In the genomic region with DNA sequence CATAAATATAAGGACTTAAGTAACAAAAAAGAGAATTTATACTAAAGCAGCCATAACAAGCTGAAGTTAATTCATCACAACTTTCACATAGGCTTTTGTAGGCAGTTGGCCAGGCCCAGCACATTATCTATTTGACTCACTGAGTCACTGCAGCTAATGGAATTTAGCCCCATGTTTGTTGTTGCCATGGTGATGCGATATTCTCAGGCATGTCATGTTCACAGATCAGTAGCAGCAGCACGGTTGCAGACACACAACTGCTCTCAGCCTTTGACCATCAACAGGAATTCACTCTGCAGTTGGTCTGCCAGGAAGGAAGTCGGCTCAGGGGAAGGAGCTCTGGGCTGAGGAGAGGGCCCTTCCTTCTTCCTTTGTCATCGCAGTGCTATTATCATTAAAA, we compare ENCODE assay signal across 13 cellular contexts.
DNase-seq lines count a peak whose midpoint lies in the region; ATAC-seq and TF ChIP-seq lines count a peak whose summit lies in the region.
"Had no signal": no experiment of that assay in that cellular context is flagged by ENCODE, and none has a peak within 500 bp of the region (broad histone marks: within the 10 kb centered on the region; RNA-seq: fewer than 3 reads in every experiment).

No MANE protein-coding gene starts in this region.

- no peaks in the 10 kb centered on the region for H3K9me3 Mint-ChIP-seq in activated naive CD4-positive, alpha-beta T cell treated with anti-CD3 and anti-CD28 coated beads, Interleukin-2, amount 10 ng/mL, durations not matched to agents 7 days and 5 days
- H3K9me3 Mint-ChIP-seq: stimulated activated memory B cell treated with anti-CD40 and anti-IgM and Interleukin-4, amounts not matched to agents 10 μg/mL and 1 μg/mL and 100 μg/mL, for 72 hours had no signal

- H3K4me3 ChIP-seq in BLaER1 = no peak overlapping the region
- H3K4me3 ChIP-seq in right lobe of liver = no peak overlapping the region
- no peak overlapping the region for H3K4me3 ChIP-seq in spleen

- no peak overlapping the region for H3K9ac ChIP-seq in BLaER1

- peak overlapping the region; percentile 44 for H3K4me2 ChIP-seq in BLaER1

- H3K27me3 Mint-ChIP-seq in activated naive CD4-positive, alpha-beta T cell treated with anti-CD3 and anti-CD28 coated beads, Interleukin-2, amount 10 ng/mL, durations not matched to agents 7 days and 5 days = no peaks in the 10 kb centered on the region
- H3K27me3 Mint-ChIP-seq: stimulated activated memory B cell treated with anti-CD40 and anti-IgM and Interleukin-4, amounts not matched to agents 10 μg/mL and 1 μg/mL and 100 μg/mL, for 72 hours had no signal

- 18% methylated on average over 4 of the region's 4 CpGs for WGBS in right lobe of liver (ENCODE audit: insufficient coverage, low coverage, low lambda C conversion rate, missing lambda C conversion rate)
- WGBS in spleen, 5 donors = 17 to 23% (median 22%) methylated on average over 4 of the region's 4 CpGs

- H3K27me3 ChIP-seq in BLaER1 (no peaks in the 10 kb centered on the region), right lobe of liver (no peaks in the 10 kb centered on the region), spleen (replicated peaks in 1 of 7) (no peaks in the 10 kb centered on the region)

- no peaks in the 10 kb centered on the region for H3K4me1 Mint-ChIP-seq in activated naive CD4-positive, alpha-beta T cell treated with anti-CD3 and anti-CD28 coated beads, Interleukin-2, amount 10 ng/mL, durations not matched to agents 7 days and 5 days
- H3K4me1 Mint-ChIP-seq: stimulated activated memory B cell treated with anti-CD40 and anti-IgM and Interleukin-4, amounts not matched to agents 10 μg/mL and 1 μg/mL and 100 μg/mL, for 72 hours had no signal

- no peak overlapping the region for H3K27ac Mint-ChIP-seq in activated naive CD4-positive, alpha-beta T cell treated with anti-CD3 and anti-CD28 coated beads, Interleukin-2, amount 10 ng/mL, durations not matched to agents 7 days and 5 days
- H3K27ac Mint-ChIP-seq: stimulated activated memory B cell treated with anti-CD40 and anti-IgM and Interleukin-4, amounts not matched to agents 10 μg/mL and 1 μg/mL and 100 μg/mL, for 72 hours had no signal

- ATAC-seq in right lobe of liver = peak; percentile 81 to 97 (median 92)
- ATAC-seq in HG03175 (IDR thresholded peaks at IDR 0.05; ENCODE audit: unreplicated experiment) = no peak
- ATAC-seq: stimulated activated memory B cell treated with anti-CD40 and anti-IgM and Interleukin-4, amounts not matched to agents 10 μg/mL and 1 μg/mL and 100 μg/mL, for 72 hours had no signal

- no peak for TF ChIP-seq CTCF in right lobe of liver (IDR thresholded peaks at IDR 0.05)
- no peak for TF ChIP-seq CTCF in spleen (IDR thresholded peaks at IDR 0.05 in 8 of 11, conservative IDR thresholded peaks at IDR 0.05 in 3 of 11)

- H3K36me3 Mint-ChIP-seq in activated naive CD4-positive, alpha-beta T cell treated with anti-CD3 and anti-CD28 coated beads, Interleukin-2, amount 10 ng/mL, durations not matched to agents 7 days and 5 days = no peaks in the 10 kb centered on the region
- H3K36me3 Mint-ChIP-seq: stimulated activated memory B cell treated with anti-CD40 and anti-IgM and Interleukin-4, amounts not matched to agents 10 μg/mL and 1 μg/mL and 100 μg/mL, for 72 hours had no signal

- no peak overlapping the region for H3K27ac ChIP-seq in BLaER1
- no peak overlapping the region for H3K27ac ChIP-seq in right lobe of liver
- H3K27ac ChIP-seq in spleen = no peak overlapping the region

- H3K4me1 ChIP-seq in BLaER1 (peaks cover 9% of the 10 kb centered on the region), right lobe of liver (no peaks in the 10 kb centered on the region), spleen (no peaks in the 10 kb centered on the region)

- intact Hi-C loops in right lobe of liver (cut with DNase I) (no loop called here), spleen (cut with DNase I; ENCODE audit: low total_unique reads) (no loop called here)

- H3K9me3 ChIP-seq in BLaER1 (no peaks in the 10 kb centered on the region), right lobe of liver (no peaks in the 10 kb centered on the region), spleen (peaks cover 0 to 3% (median 0%) of the 10 kb centered on the region in 8 donors)

- CTCF ChIA-PET in activated naive CD4-positive, alpha-beta T cell treated with anti-CD3 and anti-CD28 coated beads, Interleukin-2, amount 10 ng/mL, durations not matched to agents 7 days and 5 days (lab: Charles Lee) = no interaction called here

- no peaks in the 10 kb centered on the region for H4K20me1 ChIP-seq in BLaER1

- DNase-seq in NCI-H226 (peak; percentile 79), ecto neural progenitor cell (ENCODE audit: low spot score) (peak; percentile 50), right lobe of liver (peak in 1 of 3 donors; percentile 35), D341Med (ENCODE audit: low spot score) (no peak), spleen (no peak)
- no peak for DNase-seq in activated naive CD4-positive, alpha-beta T cell treated with anti-CD3 and anti-CD28 coated beads, Interleukin-2, amount 10 ng/mL, durations not matched to agents 7 days and 5 days
- DNase-seq: aorta; GF-D8; NCI-H510A treated with DMSO at 0.1 percent for 48 hours; stimulated activated CD4-positive, alpha-beta T cell treated with anti-CD3 and anti-CD28 coated beads, Interleukin-1b, Interleukin-23, amount 100 ng/mL, for 48 hours had no signal

- TF ChIP-seq POLR2A in right lobe of liver (IDR thresholded peaks at IDR 0.05) (no peak), spleen (IDR thresholded peaks at IDR 0.05) (no peak)

- H3K36me3 ChIP-seq in BLaER1 = no peaks in the 10 kb centered on the region
- no peaks in the 10 kb centered on the region for H3K36me3 ChIP-seq in right lobe of liver
- no peaks in the 10 kb centered on the region for H3K36me3 ChIP-seq in spleen

- H3K4me3 Mint-ChIP-seq in activated naive CD4-positive, alpha-beta T cell treated with anti-CD3 and anti-CD28 coated beads, Interleukin-2, amount 10 ng/mL, durations not matched to agents 7 days and 5 days = no peak overlapping the region
- H3K4me3 Mint-ChIP-seq: stimulated activated memory B cell treated with anti-CD40 and anti-IgM and Interleukin-4, amounts not matched to agents 10 μg/mL and 1 μg/mL and 100 μg/mL, for 72 hours had no signal

Comparison
In these comparisons a context has a peak if more than half of its experiments do, and no peak if none do; other contexts are left out.
1. DNase-seq: peak in NCI-H226 (single experiment) and ecto neural progenitor cell (single experiment); none in D341Med (single experiment), activated naive CD4-positive, alpha-beta T cell treated with anti-CD3 and anti-CD28 coated beads, Interleukin-2, amount 10 ng/mL, durations not matched to agents 7 days and 5 days (single experiment) and spleen (single experiment).